In the genomic region with DNA sequence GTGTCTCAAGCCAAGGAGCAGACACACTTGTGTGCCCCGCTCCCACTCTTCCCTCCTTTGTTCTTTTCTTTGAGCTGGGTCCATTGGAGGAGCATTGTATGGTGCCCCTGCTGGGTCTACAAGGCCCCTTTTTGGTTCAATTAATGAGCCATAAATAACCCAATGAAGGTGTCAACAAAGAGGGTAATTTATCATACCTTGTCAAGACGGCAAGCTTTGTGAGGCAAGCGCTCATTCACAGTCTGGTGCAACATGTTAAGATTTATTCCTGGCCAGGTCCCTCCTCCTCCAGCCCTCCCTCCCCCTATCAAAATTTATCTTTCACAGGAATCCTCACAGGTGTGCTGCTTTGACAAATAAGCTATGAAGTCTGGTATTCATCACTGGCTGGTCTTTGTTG, we compare ENCODE assay signal across 17 cellular contexts.
"Had no signal": no experiment of that assay in that cellular context is flagged by ENCODE, and none has a peak within 500 bp of the region (broad histone marks: within the 10 kb centered on the region; RNA-seq: fewer than 3 reads in every experiment).

No MANE protein-coding gene starts in this region.

- H3K4me1 ChIP-seq: colonic mucosa, uterus had no signal

- H3K36me3 ChIP-seq: colonic mucosa, esophagus muscularis mucosa, ovary, tibial artery, uterus had no signal

- DNase-seq: activated B cell treated with CpG ODN at 0.5 μM for 24 hours; activated CD4-positive, alpha-beta T cell treated with anti-CD3 and anti-CD28 coated beads, Interleukin-2, amount 10 ng/mL, durations not matched to agents 7 days and 5 days; activated naive CD8-positive, alpha-beta T cell treated with anti-CD3 and anti-CD28 coated beads for 36 hours; amygdala; body of pancreas; caudate nucleus; colonic mucosa; left colon; ovary; stimulated activated CD4-positive, alpha-beta T cell treated with anti-CD3 and anti-CD28 coated beads, Interleukin-2, amount 100 ng/mL, for 48 hours; stimulated activated naive B cell treated with anti-CD40 and anti-IgM and Interleukin-4, amounts not matched to agents 10 μg/mL and 1 μg/mL and 100 μg/mL, for 72 hours; tibial artery; uterus had no signal

- ATAC-seq: body of pancreas; left colon; stimulated activated naive B cell treated with anti-CD40 and anti-IgM and Interleukin-4, amounts not matched to agents 10 μg/mL and 1 μg/mL and 100 μg/mL, for 72 hours had no signal

- H3K4me3 ChIP-seq: body of pancreas, colonic mucosa, esophagus muscularis mucosa, lung, ovary, tibial artery, uterus had no signal

- H3K9me3 ChIP-seq: body of pancreas, colonic mucosa, esophagus muscularis mucosa, ovary, tibial artery, uterus had no signal

- H3K27me3 ChIP-seq: body of pancreas, colonic mucosa, esophagus muscularis mucosa, ovary, tibial artery, uterus had no signal

- FAIRE-seq: islet of Langerhans, TTC549 had no signal

- H3K27ac ChIP-seq: body of pancreas, colonic mucosa, ovary, tibial artery had no signal
